8 cellular contexts compared by ENCODE assay signal in genomic region chr5:126449751-126450271, GRCh38. TPM values are rescaled to one million over a fixed set of nuclear protein-coding genes. Genes with fewer than 3 reads are reported as not detected.
DNase-seq lines count a peak whose midpoint lies in the region; ATAC-seq and TF ChIP-seq lines count a peak whose summit lies in the region.

No MANE protein-coding gene starts in this region.

- peak overlapping the region; percentile 82 to 91 (median 88) for H3K4me3 Mint-ChIP-seq in CD8-positive, alpha-beta memory T cell
- no peak overlapping the region for H3K4me3 Mint-ChIP-seq in glutamatergic neuron (ENCODE audit: unreplicated experiment)

- CTCF ChIA-PET in CD8-positive, alpha-beta memory T cell (lab: Charles Lee) = interaction anchor here (1.2 to 2.2 kb wide), 3 partner anchors 21 to 50 kb away, joined by 3 to 11 read pairs (median 5); partner anchors contain the start of gene GRAMD2B

- H3K36me3 Mint-ChIP-seq in CD8-positive, alpha-beta memory T cell = peaks cover 0 to 5% (median 4%) of the 10 kb centered on the region in 3 donors
- no peaks in the 10 kb centered on the region for H3K36me3 Mint-ChIP-seq in glutamatergic neuron (ENCODE audit: unreplicated experiment)

- peaks cover 72% of the 10 kb centered on the region for H3K4me1 ChIP-seq in CD8-positive, alpha-beta memory T cell (ENCODE audit: insufficient read depth, low read length)
- H3K4me1 ChIP-seq in Karpas-422 (ENCODE audit: low read length) (peaks cover 24% of the 10 kb centered on the region), skeletal muscle satellite cell (ENCODE audit: control insufficient read depth, insufficient read depth, low read length) (peaks cover 57% of the 10 kb centered on the region)

- no peaks in the 10 kb centered on the region for H3K27me3 Mint-ChIP-seq in CD8-positive, alpha-beta memory T cell
- no peaks in the 10 kb centered on the region for H3K27me3 Mint-ChIP-seq in glutamatergic neuron (ENCODE audit: unreplicated experiment)

- peak overlapping the region; percentile 86 to 99 (median 97) for H3K27ac Mint-ChIP-seq in CD8-positive, alpha-beta memory T cell
- no peak overlapping the region for H3K27ac Mint-ChIP-seq in glutamatergic neuron (ENCODE audit: unreplicated experiment)

- no peaks in the 10 kb centered on the region; the same call in 1 of the 2 replicates for H3K79me2 ChIP-seq in Karpas-422 (ENCODE audit: low read length)

- H3K9ac ChIP-seq in Karpas-422 (ENCODE audit: low read length) = peak overlapping the region; percentile 50
- peak overlapping the region; percentile 79 for H3K9ac ChIP-seq in skeletal muscle satellite cell (ENCODE audit: low read depth, low read length)

- H2AFZ ChIP-seq in Karpas-422 (ENCODE audit: low read length) = peak overlapping the region; percentile 58

- H3K36me3 ChIP-seq in CD8-positive, alpha-beta memory T cell (ENCODE audit: insufficient read depth, low read length) = no peaks in the 10 kb centered on the region
- no peaks in the 10 kb centered on the region for H3K36me3 ChIP-seq in Karpas-422 (ENCODE audit: insufficient read depth, low read length)
- peaks cover 25% of the 10 kb centered on the region for H3K36me3 ChIP-seq in skeletal muscle satellite cell (ENCODE audit: insufficient read depth, low read length)

- POLR2A ChIA-PET in CD8-positive, alpha-beta memory T cell (lab: Charles Lee) = interaction anchor here (0.9 to 2.0 kb wide), 2 partner anchors 10 to 27 kb away, joined by 3 to 14 read pairs; partner anchors contain the start of gene GRAMD2B

- peak; percentile 81 for ATAC-seq in GM21526 (IDR thresholded peaks at IDR 0.05; ENCODE audit: low FRiP score, unreplicated experiment)

- H3K27ac ChIP-seq in CD8-positive, alpha-beta memory T cell (ENCODE audit: low read depth, low read length) = peak overlapping the region; percentile 81
- H3K27ac ChIP-seq in Karpas-422 (ENCODE audit: low read length) = peak overlapping the region; percentile 53

- DNase-seq in CD8-positive, alpha-beta memory T cell = peak; percentile 13 to 69 (median 58)
- DNase-seq in Karpas-422 (peak; percentile 60), fibroblast of mammary gland (ENCODE audit: low read depth) (peak; percentile 79), superior temporal gyrus (ENCODE audit: extremely low spot score) (no peak), glutamatergic neuron (no peak)
- peak; percentile 73 for DNase-seq in activated CD8-positive, alpha-beta memory T cell treated with anti-CD3 and anti-CD28 coated beads, Interleukin-2, amount 50 U/mL, for 48 hours

- H3K4me3 ChIP-seq in CD8-positive, alpha-beta memory T cell (ENCODE audit: low read length) = peak overlapping the region; percentile 53
- H3K4me3 ChIP-seq in Karpas-422 (ENCODE audit: low read length) = peak overlapping the region; percentile 52
- no peak overlapping the region for H3K4me3 ChIP-seq in fibroblast of mammary gland (ENCODE audit: control insufficient read depth, low read depth, low read length)
- H3K4me3 ChIP-seq in skeletal muscle satellite cell (ENCODE audit: low read length) = peak overlapping the region; percentile 40

- no peaks in the 10 kb centered on the region for H3K9me3 Mint-ChIP-seq in CD8-positive, alpha-beta memory T cell
- H3K9me3 Mint-ChIP-seq in glutamatergic neuron (ENCODE audit: unreplicated experiment) = no peaks in the 10 kb centered on the region

- no peaks in the 10 kb centered on the region for H3K9me3 ChIP-seq in CD8-positive, alpha-beta memory T cell (ENCODE audit: low read length)
- H3K9me3 ChIP-seq in Karpas-422 (ENCODE audit: low read length) (no peaks in the 10 kb centered on the region), skeletal muscle satellite cell (replicated peaks; ENCODE audit: low read length) (no peaks in the 10 kb centered on the region)

- no peaks in the 10 kb centered on the region for H4K20me1 ChIP-seq in Karpas-422 (ENCODE audit: insufficient read depth, low read depth, low read length)

- peak overlapping the region; percentile 69 for H3K4me2 ChIP-seq in Karpas-422 (ENCODE audit: low read depth, low read length, poor library complexity, severe bottlenecking)
- H3K4me2 ChIP-seq in skeletal muscle satellite cell (ENCODE audit: low read length) = peak overlapping the region; percentile 73

- TF ChIP-seq CTCF in fibroblast of mammary gland (conservative IDR thresholded peaks at IDR 0.05; ENCODE audit: control insufficient read depth, insufficient read depth, low read depth, low read length) (no peak), glutamatergic neuron (IDR thresholded peaks at IDR 0.05; ENCODE audit: partially characterized antibody, unreplicated experiment) (no peak)

- H3K4me1 Mint-ChIP-seq in CD8-positive, alpha-beta memory T cell = peaks cover 51 to 70% (median 58%) of the 10 kb centered on the region in 3 donors
- peaks cover 2% of the 10 kb centered on the region for H3K4me1 Mint-ChIP-seq in glutamatergic neuron (ENCODE audit: low read depth, unreplicated experiment)

- H3K27me3 ChIP-seq in CD8-positive, alpha-beta memory T cell (ENCODE audit: insufficient read depth, low read length, poor library complexity, severe bottlenecking) = no peaks in the 10 kb centered on the region
- H3K27me3 ChIP-seq in Karpas-422 (ENCODE audit: low read length) (no peaks in the 10 kb centered on the region), skeletal muscle satellite cell (ENCODE audit: control insufficient read depth, insufficient read depth, low read length) (no peaks in the 10 kb centered on the region)

- H3K9me2 ChIP-seq in Karpas-422 (replicated peaks; ENCODE audit: insufficient read depth, low read length) = no peaks in the 10 kb centered on the region

RNA-seq across cellular contexts. Expression of gene GRAMD2B, which starts 26.6 kb away (rescaled TPM):
- 10 to 100 TPM in 1 of 2 experiments, 1 to 10 TPM in 1; 8.4 to 10.4 TPM for total RNA-seq in CD8-positive, alpha-beta memory T cell
- polyA plus RNA-seq in CD8-positive, alpha-beta memory T cell = 7.0 TPM
- total RNA-seq in Karpas-422 (2014; rRNA removed; shearing (Covaris generic); ENCODE audit: low replicate concordance) = 4.5 and 8.1 TPM in 2 replicates
- total RNA-seq in skeletal muscle satellite cell (2012; rRNA removed) = 4.8 and 12.7 TPM in 2 replicates
- 0.69 TPM for total RNA-seq in glutamatergic neuron (ENCODE audit: unreplicated experiment)

Comparison
In these comparisons a context has a peak if more than half of its experiments do, and no peak if none do; other contexts are left out.
1. DNase-seq: peak in CD8-positive, alpha-beta memory T cell (5 of 5), Karpas-422 (single experiment), activated CD8-positive, alpha-beta memory T cell treated with anti-CD3 and anti-CD28 coated beads, Interleukin-2, amount 50 U/mL, for 48 hours (single experiment) and fibroblast of mammary gland (single experiment); none in superior temporal gyrus (single experiment) and glutamatergic neuron (single experiment).